In genomic region chr22:26174280-26174679, GRCh38 we compare ENCODE assay signal across 10 cellular contexts. TPM values are rescaled to one million over a fixed set of nuclear protein-coding genes. Genes with fewer than 3 reads are reported as not detected.
DNase-seq lines count a peak whose midpoint lies in the region; ATAC-seq, FAIRE-seq and TF ChIP-seq lines count a peak whose summit lies in the region.
"Had no signal": no experiment of that assay in that cellular context is flagged by ENCODE, and none has a peak within 500 bp of the region (broad histone marks: within the 10 kb centered on the region; RNA-seq: fewer than 3 reads in every experiment).

No MANE protein-coding gene starts in this region.

- H3K27me3 ChIP-seq in K562 (ENCODE audit: control insufficient read depth in 2 of 2, insufficient read depth in 2 of 2, low read length in 2 of 2), result peaks cover 0 to 12% of the 10 kb centered on the region in 2 experiments; a peak in 2 of 5 replicates
- H3K27me3 ChIP-seq in naive thymus-derived CD4-positive, alpha-beta T cell (ENCODE audit: control insufficient read depth in 2 of 2, insufficient read depth in 2 of 2, low read length in 2 of 2), result no peaks in the 10 kb centered on the region

- FAIRE-seq in K562 (lab: Jason Lieb, UNC), result no peak

- H3K4me3 Mint-ChIP-seq in naive thymus-derived CD4-positive, alpha-beta T cell, result no peak overlapping the region

- no peaks in the 10 kb centered on the region for H3K9me3 ChIP-seq in K562 (replicated peaks; ENCODE audit: control insufficient read depth, insufficient read depth, low read depth, low read length)
- no peaks in the 10 kb centered on the region for H3K9me3 ChIP-seq in naive thymus-derived CD4-positive, alpha-beta T cell (ENCODE audit: control insufficient read depth in 2 of 3, low read length in 3 of 3)
- H3K9me3 ChIP-seq: HAP-1 had no signal

- no peak for ATAC-seq in K562
- ATAC-seq in naive thymus-derived CD4-positive, alpha-beta T cell, result no peak

- no peak for TF ChIP-seq POLR2A in K562 (conservative IDR thresholded peaks at IDR 0.05)

- H3K27ac ChIP-seq in K562 (ENCODE audit: extremely low read depth, low read depth, low read length), result no peak overlapping the region
- no peak overlapping the region for H3K27ac ChIP-seq in naive thymus-derived CD4-positive, alpha-beta T cell (ENCODE audit: low read depth, low read length)

- peak in 1 of 2 experiments; percentile 30; a peak in 1 of 4 replicates for TF ChIP-seq RAD21 in K562 (CRISPR knock-in tag; conservative IDR thresholded peaks at IDR 0.05 in 1 of 2, IDR thresholded peaks at IDR 0.05 in 1 of 2)

- peaks cover 0 to 5% of the 10 kb centered on the region in 2 experiments; a peak in 2 of 5 replicates for H3K4me1 ChIP-seq in K562 (replicated peaks in 1 of 2; ENCODE audit: control insufficient read depth in 2 of 2, insufficient read depth in 2 of 2, low read length in 2 of 2)
- no peaks in the 10 kb centered on the region for H3K4me1 ChIP-seq in naive thymus-derived CD4-positive, alpha-beta T cell (ENCODE audit: control insufficient read depth in 2 of 2, insufficient read depth in 2 of 2, low read length in 2 of 2)
- H3K4me1 ChIP-seq: HAP-1 had no signal

- H3K4me3 ChIP-seq in K562, result no peak overlapping the region
- H3K4me3 ChIP-seq in naive thymus-derived CD4-positive, alpha-beta T cell (ENCODE audit: low read length), result no peak overlapping the region
- H3K4me3 ChIP-seq: HAP-1 had no signal

- H3K27me3 Mint-ChIP-seq in naive thymus-derived CD4-positive, alpha-beta T cell, result peaks cover 33 to 61% (median 49%) of the 10 kb centered on the region in 5 donors

- no peaks in the 10 kb centered on the region for H3K36me3 ChIP-seq in K562 (ENCODE audit: control insufficient read depth, insufficient read depth, low read length)
- H3K36me3 ChIP-seq in naive thymus-derived CD4-positive, alpha-beta T cell (ENCODE audit: control insufficient read depth in 2 of 3, insufficient read depth in 3 of 3, low read length in 3 of 3), result no peaks in the 10 kb centered on the region
- H3K36me3 ChIP-seq: HAP-1 had no signal

- no peak overlapping the region for H2AFZ ChIP-seq in K562 (ENCODE audit: low read depth, low read length)

- DNase-seq in DMS53 (lab: John Stamatoyannopoulos, UW), result peak; percentile 1
- no peak for DNase-seq in DMS53 treated with DMSO at 0.1 percent for 48 hours (lab: John Stamatoyannopoulos, UW; ENCODE audit: unreplicated experiment)
- peak; percentile 57 for DNase-seq in NCI-H146 (lab: John Stamatoyannopoulos, UW)
- DNase-seq in K562 (ENCODE audit: extremely low read depth in 1 of 4, low spot score in 3 of 4), result peak in 1 of 4 experiments; percentile 1
- peak; percentile 18 to 94 (median 68) for DNase-seq in posterior cingulate gyrus
- DNase-seq in naive thymus-derived CD4-positive, alpha-beta T cell, result no peak
- no peak for DNase-seq in kidney glomerular epithelial cell (lab: John Stamatoyannopoulos, UW)
- no peak for DNase-seq in NCI-H1105 (lab: John Stamatoyannopoulos, UW)
- DNase-seq: 8988T had no signal

- no peak overlapping the region for H3K27ac Mint-ChIP-seq in naive thymus-derived CD4-positive, alpha-beta T cell

- TF ChIP-seq CTCF in K562 (IDR thresholded peaks at IDR 0.05 in 2 of 3, conservative IDR thresholded peaks at IDR 0.05 in 1 of 3; ENCODE audit: insufficient read depth in 2 of 3, low read depth in 1 of 3, low read length in 3 of 3), result 0 out of 6 replicates have a peak, but pooled peaks of 2 of the 3 experiments have one; percentile 6 to 20

- peaks cover 5% of the 10 kb centered on the region; the same call in 1 of the 2 replicates for H4K20me1 ChIP-seq in K562 (replicated peaks; ENCODE audit: control insufficient read depth, insufficient read depth, low read length)

- in situ Hi-C loops in K562 (cut with MboI), result no loop called here

- CTCF ChIA-PET in K562 (lab: Yijun Ruan, JAX; ENCODE audit: low intra/inter-chr PET ratio), result no interaction called here
- CTCF ChIA-PET in naive thymus-derived CD4-positive, alpha-beta T cell (lab: Charles Lee), result no interaction called here

- 0% methylated on average over 11 of the region's 12 CpGs for WGBS in K562 (ENCODE audit: insufficient coverage, low coverage, missing lambda C conversion rate)

- intact Hi-C loops in K562 (cut with micrococcal nuclease) (loop anchor here (10.0 kb wide), 1 partner anchor 161 kb away; no protein-coding TSS in a partner anchor), posterior cingulate gyrus (cut with DNase I) (loop anchor here (2.0 to 10.0 kb wide), 2 partner anchors 51 to 157 kb away; no protein-coding TSS in a partner anchor)
- intact Hi-C loops in naive thymus-derived CD4-positive, alpha-beta T cell (cut with micrococcal nuclease), result loop anchor here in 1 of 2 donors (5.0 kb wide), 1 partner anchor 158 kb away; no protein-coding TSS in a partner anchor

- H3K36me3 Mint-ChIP-seq in naive thymus-derived CD4-positive, alpha-beta T cell, result no peaks in the 10 kb centered on the region

- no peak overlapping the region for H3K9ac ChIP-seq in K562 (ENCODE audit: insufficient read depth in 1 of 2, low read depth in 2 of 2, low read length in 2 of 2)

- peaks cover 0 to 4% (median 0%) of the 10 kb centered on the region in 7 donors for H3K4me1 Mint-ChIP-seq in naive thymus-derived CD4-positive, alpha-beta T cell

- POLR2A ChIA-PET in K562 (lab: Yijun Ruan, JAX), result no interaction called here
- POLR2A ChIA-PET in naive thymus-derived CD4-positive, alpha-beta T cell (lab: Charles Lee), result no interaction called here

- peaks cover 0 to 2% (median 0%) of the 10 kb centered on the region in 11 donors for H3K9me3 Mint-ChIP-seq in naive thymus-derived CD4-positive, alpha-beta T cell

- BruUV-seq in K562 (replicated peaks; lab: Mats Ljungman, UMichigan), result no TSS peak

- TF ChIP-seq EP300 in K562 (IDR thresholded peaks at IDR 0.05; ENCODE audit: low read length), result no peak

- H3K4me2 ChIP-seq in K562 (ENCODE audit: insufficient read depth, low read length), result no peak overlapping the region

- no peaks in the 10 kb centered on the region for H3K9me1 ChIP-seq in K562 (ENCODE audit: control insufficient read depth, insufficient read depth, low read length)

- no peaks in the 10 kb centered on the region for H3K79me2 ChIP-seq in K562 (ENCODE audit: control insufficient read depth, insufficient read depth, low read length)

TF ChIP-seq in K562, 482 proteins besides CTCF, POLR2A, EP300 and RAD21 (continues in another document):
- TF ChIP-seq RBM39 (optimal IDR thresholded peaks at IDR 0.05; ENCODE audit: low read depth, low read length) (no peak), ZBTB2 (IDR thresholded peaks at IDR 0.05) (no peak), CGGBP1 (CRISPR knock-in tag; IDR thresholded peaks at IDR 0.05) (no peak), E2F4 (CRISPR knock-in tag; IDR thresholded peaks at IDR 0.05; ENCODE audit: low read depth) (no peak), PHB2 (IDR thresholded peaks at IDR 0.05; ENCODE audit: low read depth) (no peak), SREBF1 (IDR thresholded peaks at IDR 0.05; ENCODE audit: borderline replicate concordance, low read depth, low read length) (no peak), STAT5A (IDR thresholded peaks at IDR 0.05; ENCODE audit: borderline replicate concordance, low read length) (no peak), ZNF785 (CRISPR knock-in tag; IDR thresholded peaks at IDR 0.05) (no peak)

RNA-seq across cellular contexts. Expression of gene SEZ6L, which starts 5.0 kb away (rescaled TPM):
- total RNA-seq in K562 (2011; cell fraction: chromatin; rRNA removed; ENCODE audit: low replicate concordance), result not detected in 2 replicates
- not detected in 2 replicates for total RNA-seq in K562 (2011; cell fraction: nucleolus; rRNA removed)
- not detected in 2 replicates for total RNA-seq in K562 (2011; cell fraction: nucleoplasm; rRNA removed)
- not detected in 2 replicates for total RNA-seq in K562 (2014; rRNA removed)
- total RNA-seq in K562 (2014; rRNA removed; fragmentation: Illumina TruSeq; extraction: Trizol), result not detected in 2 replicates
- total RNA-seq in K562 (2015; rRNA removed; fragmentation: Illumina TruSeq; extraction: Trizol), result not detected in 2 replicates
- not detected in 2 replicates for total RNA-seq in K562 (2021)
- polyA plus RNA-seq in K562 (2011; rRNA removed), result not detected in 2 replicates
- not detected in 2 replicates for polyA plus RNA-seq in K562 (2011; cell fraction: cytosol; rRNA removed)
- not detected in 2 replicates for polyA plus RNA-seq in K562 (2011; cell fraction: nucleus; rRNA removed)
- polyA plus RNA-seq in K562 (2012), result 0.06 TPM in 1 of 2 replicates, not detected in the other
- polyA plus RNA-seq in K562 (2014; fragmentation: Illumina TruSeq; extraction: Trizol), result not detected in 2 replicates
- polyA plus RNA-seq in K562 (2014; fragmentation: Nextera tagmentation; extraction: Ambion mirVana), result not detected
- not detected in 2 replicates for polyA plus RNA-seq in K562 (2014; rRNA removed)
- polyA minus RNA-seq in K562 (2011; rRNA and poly(A)+ RNA removed), result not detected in 2 replicates
- not detected in 2 replicates for polyA minus RNA-seq in K562 (2011; cell fraction: cytosol; rRNA and poly(A)+ RNA removed)
- not detected in 2 replicates for polyA minus RNA-seq in K562 (2011; cell fraction: nucleus; rRNA and poly(A)+ RNA removed)
- 1 to 10 TPM in 1 of 5 experiments, under 1 TPM in 1, not detected in 3; 0.16 to 1.4 TPM for total RNA-seq in naive thymus-derived CD4-positive, alpha-beta T cell
- polyA plus RNA-seq in naive thymus-derived CD4-positive, alpha-beta T cell, result not detected

Comparison
In these comparisons a context has a peak if more than half of its experiments do, and no peak if none do; other contexts are left out.
1. DNase-seq: peak in DMS53 (single experiment), NCI-H146 (single experiment) and posterior cingulate gyrus (10 of 10); none in DMS53 treated with DMSO at 0.1 percent for 48 hours (single experiment), naive thymus-derived CD4-positive, alpha-beta T cell (0 of 9), kidney glomerular epithelial cell (single experiment) and NCI-H1105 (single experiment).